8 cellular contexts compared by ENCODE assay signal in genomic region chr1:12153181-12153785, GRCh38. TPM values are rescaled to one million over a fixed set of nuclear protein-coding genes. Genes with fewer than 3 reads are reported as not detected.
DNase-seq lines count a peak whose midpoint lies in the region; ATAC-seq and TF ChIP-seq lines count a peak whose summit lies in the region.

No MANE protein-coding gene starts in this region.

- peak overlapping the region; percentile 80 for H3K27ac Mint-ChIP-seq in CD8-positive, alpha-beta T cell
- H3K27ac Mint-ChIP-seq in activated naive CD4-positive, alpha-beta T cell treated with anti-CD3 and anti-CD28 coated beads, Interleukin-2, amount 50 U/mL, for 72 hours, result peak overlapping the region; percentile 82 to 96

- WGBS in upper lobe of left lung, 2 donors, result 54% methylated on average over 13 of the region's 13 CpGs

- no peak for ATAC-seq in CD8-positive, alpha-beta T cell
- ATAC-seq in HG03439 (IDR thresholded peaks at IDR 0.05; ENCODE audit: unreplicated experiment), result peak; percentile 31
- peak in 1 of 2 donors; percentile 18 for ATAC-seq in activated naive CD4-positive, alpha-beta T cell treated with anti-CD3 and anti-CD28 coated beads, Interleukin-2, amount 50 U/mL, for 72 hours
- ATAC-seq in upper lobe of left lung (ENCODE audit: low FRiP score in 2 of 2), result peak; percentile 75 to 90
- ATAC-seq in HG03457 (IDR thresholded peaks at IDR 0.05; ENCODE audit: unreplicated experiment), result no peak

- H3K9me3 ChIP-seq in CD8-positive, alpha-beta T cell (ENCODE audit: low read length), result no peaks in the 10 kb centered on the region
- no peaks in the 10 kb centered on the region for H3K9me3 ChIP-seq in upper lobe of left lung
- H3K9me3 ChIP-seq in WERI-Rb-1 (ENCODE audit: severe bottlenecking), result no peaks in the 10 kb centered on the region

- peaks cover 76% of the 10 kb centered on the region for H3K4me1 Mint-ChIP-seq in CD8-positive, alpha-beta T cell (ENCODE audit: low read depth)

- H3K4me3 ChIP-seq in CD8-positive, alpha-beta T cell (ENCODE audit: low read depth, low read length), result no peak overlapping the region
- H3K4me3 ChIP-seq in upper lobe of left lung, result no peak overlapping the region
- no peak overlapping the region for H3K4me3 ChIP-seq in WERI-Rb-1 (ENCODE audit: low read depth, low read length)

- peaks cover 69% of the 10 kb centered on the region for H3K4me1 ChIP-seq in CD8-positive, alpha-beta T cell (ENCODE audit: insufficient read depth, low read length)
- H3K4me1 ChIP-seq in upper lobe of left lung, result peaks cover 43 to 62% (median 57%) of the 10 kb centered on the region in 4 donors

- TF ChIP-seq POLR2A in upper lobe of left lung (IDR thresholded peaks at IDR 0.05), result peak in 2 of 4 donors; percentile 25 to 70

- H3K27me3 Mint-ChIP-seq in CD8-positive, alpha-beta T cell (ENCODE audit: low read depth), result no peaks in the 10 kb centered on the region

- H3K36me3 ChIP-seq in CD8-positive, alpha-beta T cell (ENCODE audit: insufficient read depth, low read length), result no peaks in the 10 kb centered on the region
- no peaks in the 10 kb centered on the region for H3K36me3 ChIP-seq in upper lobe of left lung
- H3K36me3 ChIP-seq in WERI-Rb-1, result no peaks in the 10 kb centered on the region

- intact Hi-C loops in CD8-positive, alpha-beta T cell (cut with DNase I, micrococcal nuclease), result no loop called here

- H3K27me3 ChIP-seq in CD8-positive, alpha-beta T cell (ENCODE audit: insufficient read depth, low read length), result no peaks in the 10 kb centered on the region
- H3K27me3 ChIP-seq in upper lobe of left lung (no peaks in the 10 kb centered on the region), WERI-Rb-1 (ENCODE audit: insufficient read depth, low read depth, severe bottlenecking) (peaks cover 3% of the 10 kb centered on the region)

- peak overlapping the region; percentile 8 for H3K4me3 Mint-ChIP-seq in CD8-positive, alpha-beta T cell

- no peak for TF ChIP-seq CTCF in CD8-positive, alpha-beta T cell (IDR thresholded peaks at IDR 0.05)
- no peak for TF ChIP-seq CTCF in upper lobe of left lung (IDR thresholded peaks at IDR 0.05)
- no peak for TF ChIP-seq CTCF in WERI-Rb-1 (IDR thresholded peaks at IDR 0.05; ENCODE audit: low read depth, low read length)

- H3K36me3 Mint-ChIP-seq in CD8-positive, alpha-beta T cell, result no peaks in the 10 kb centered on the region
- H3K36me3 Mint-ChIP-seq in activated naive CD4-positive, alpha-beta T cell treated with anti-CD3 and anti-CD28 coated beads, Interleukin-2, amount 50 U/mL, for 72 hours, result peaks cover 11 to 44% of the 10 kb centered on the region in 2 donors

- CTCF ChIA-PET in CD8-positive, alpha-beta T cell (lab: Charles Lee), result interaction anchor here (0.8 to 5.9 kb wide), 2 partner anchors 28 to 58 kb away, joined by 4 to 39 read pairs; no protein-coding TSS in a partner anchor

- peaks cover 2% of the 10 kb centered on the region for H3K9me3 Mint-ChIP-seq in CD8-positive, alpha-beta T cell
- peaks cover 3 to 15% of the 10 kb centered on the region in 2 donors for H3K9me3 Mint-ChIP-seq in activated naive CD4-positive, alpha-beta T cell treated with anti-CD3 and anti-CD28 coated beads, Interleukin-2, amount 50 U/mL, for 72 hours

- peak in 1 of 7 experiments; percentile 47 for DNase-seq in CD8-positive, alpha-beta T cell
- DNase-seq in activated naive CD4-positive, alpha-beta T cell treated with anti-CD3 and anti-CD28 coated beads, Interleukin-2, amount 50 U/mL, for 72 hours (ENCODE audit: low spot score in 2 of 2), result no peak
- DNase-seq in iris pigment epithelial cell (ENCODE audit: low read depth) (peak; percentile 68), upper lobe of left lung (peak; percentile 63 to 88), NCI-H446 (lab: John Stamatoyannopoulos, UW) (no peak), WERI-Rb-1 (no peak)

- POLR2A ChIA-PET in CD8-positive, alpha-beta T cell (lab: Charles Lee), result interaction anchor here (1.2 to 2.9 kb wide), 3 partner anchors 13 to 57 kb away, joined by 3 to 7 read pairs (median 4); partner anchors contain the start of gene TNFRSF1B

- no peak overlapping the region for H3K27ac ChIP-seq in CD8-positive, alpha-beta T cell (ENCODE audit: low read depth, low read length)
- H3K27ac ChIP-seq in upper lobe of left lung (peak overlapping the region; percentile 79 to 90 (median 88)), WERI-Rb-1 (no peak overlapping the region)

- no peak for TF ChIP-seq EP300 in upper lobe of left lung (IDR thresholded peaks at IDR 0.05)

RNA-seq across cellular contexts. Expression of gene TNFRSF1B, which starts 13.5 kb away (rescaled TPM):
- total RNA-seq in CD8-positive, alpha-beta T cell, result 100 to 1,000 TPM in 1 of 2 experiments, 10 to 100 TPM in 1; 82.6 to 100 TPM
- 100 to 1,000 TPM in 1 of 2 donors, 10 to 100 TPM in 1; 98.1 to 143 TPM for total RNA-seq in activated naive CD4-positive, alpha-beta T cell treated with anti-CD3 and anti-CD28 coated beads, Interleukin-2, amount 50 U/mL, for 72 hours
- total RNA-seq in upper lobe of left lung, result 100 to 1,000 TPM in 1 of 6 donors, 10 to 100 TPM in 5; 28.3 to 113 (median 58.5) TPM

Comparison
In these comparisons a context has a peak if more than half of its experiments do, and no peak if none do; other contexts are left out.
1. ATAC-seq: peak in HG03439 (single experiment) and upper lobe of left lung (2 of 2); none in CD8-positive, alpha-beta T cell (single experiment) and HG03457 (single experiment).
2. DNase-seq: peak in iris pigment epithelial cell (single experiment) and upper lobe of left lung (2 of 2); none in activated naive CD4-positive, alpha-beta T cell treated with anti-CD3 and anti-CD28 coated beads, Interleukin-2, amount 50 U/mL, for 72 hours (0 of 2), NCI-H446 (0 of 2) and WERI-Rb-1 (single experiment).
3. H3K27ac ChIP-seq: peak in upper lobe of left lung (4 of 4); none in CD8-positive, alpha-beta T cell (single experiment) and WERI-Rb-1 (single experiment).